Comparison of ENCODE assay signal across 11 cellular contexts in genomic region chr1:112826217-112826944, GRCh38.
"Had no signal": no experiment of that assay in that cellular context is flagged by ENCODE, and none has a peak within 500 bp of the region (broad histone marks: within the 10 kb centered on the region; RNA-seq: fewer than 3 reads in every experiment).

No MANE protein-coding gene starts in this region.

- H3K36me3 ChIP-seq: ascending aorta, heart left ventricle had no signal

- DNase-seq: activated CD4-positive, alpha-beta T cell treated with anti-CD3 and anti-CD28 coated beads for 48 hours; activated naive CD4-positive, alpha-beta T cell treated with Interleukin-2 at 50 U/mL for 16 hours; activated naive CD8-positive, alpha-beta T cell treated with anti-CD3 and anti-CD28 coated beads, Interleukin-2, amount 50 U/mL, for 24 hours; heart left ventricle; midbrain; stimulated activated CD4-positive, alpha-beta T cell treated with anti-CD3 and anti-CD28 coated beads, Interleukin-4, amount 100 ng/mL, for 4 hours; stimulated activated naive CD8-positive, alpha-beta T cell treated with anti-CD3 and anti-CD28 coated beads, Interleukin-15, amount 100 ng/mL, for 72 hours; testis had no signal

- ATAC-seq: activated naive CD8-positive, alpha-beta T cell treated with anti-CD3 and anti-CD28 coated beads, Interleukin-2, amount 50 U/mL, for 24 hours; heart left ventricle; stimulated activated naive CD8-positive, alpha-beta T cell treated with anti-CD3 and anti-CD28 coated beads, Interleukin-15, amount 100 ng/mL, for 72 hours had no signal

- H3K9me3 ChIP-seq: ascending aorta, heart left ventricle, testis had no signal

- H3K4me3 ChIP-seq: ascending aorta, heart left ventricle, skin epidermis, testis had no signal

- H3K4me1 ChIP-seq: ascending aorta, testis had no signal

- H3K27ac ChIP-seq: ascending aorta, heart left ventricle, skin epidermis, testis, VCaP had no signal

- H3K27me3 ChIP-seq: ascending aorta, heart left ventricle, testis had no signal
